9 cellular contexts compared by ENCODE assay signal in genomic region chr15:90481023-90481422, GRCh38. TPM values are rescaled to one million over a fixed set of nuclear protein-coding genes. Genes with fewer than 3 reads are reported as not detected.
DNase-seq lines count a peak whose midpoint lies in the region; ATAC-seq and TF ChIP-seq lines count a peak whose summit lies in the region.
"Had no signal": no experiment of that assay in that cellular context is flagged by ENCODE, and none has a peak within 500 bp of the region (broad histone marks: within the 10 kb centered on the region; RNA-seq: fewer than 3 reads in every experiment).

No MANE protein-coding gene starts in this region.

- H3K9me3 ChIP-seq in RWPE2 (ENCODE audit: severe bottlenecking) (no peaks in the 10 kb centered on the region), ascending aorta (no peaks in the 10 kb centered on the region), esophagus muscularis mucosa (no peaks in the 10 kb centered on the region)
- H3K9me3 ChIP-seq: adrenal gland had no signal

- TF ChIP-seq CTCF in RWPE2 (IDR thresholded peaks at IDR 0.05; ENCODE audit: poor library complexity, severe bottlenecking) (no peak), ascending aorta (IDR thresholded peaks at IDR 0.05) (no peak), esophagus muscularis mucosa (IDR thresholded peaks at IDR 0.05) (no peak)

- intact Hi-C loops in ascending aorta (cut with DNase I) (no loop called here), esophagus muscularis mucosa (cut with DNase I) (loop anchor here (5.0 kb wide), 1 partner anchor 119 kb away; no protein-coding TSS in a partner anchor)

- peak; percentile 91 for DNase-seq in Jurkat, Clone E6-1 (ENCODE audit: low read depth, low spot score)
- DNase-seq in RWPE2 (ENCODE audit: low spot score) (no peak), ascending aorta (ENCODE audit: low spot score in 2 of 2) (no peak), HEK293T (ENCODE audit: extremely low spot score) (no peak), esophagus muscularis mucosa (ENCODE audit: extremely low spot score) (no peak), putamen (ENCODE audit: low spot score) (no peak)
- DNase-seq in stimulated activated CD8-positive, alpha-beta memory T cell treated with anti-CD3 and anti-CD28 coated beads, Interleukin-4, amount 100 ng/mL, for 48 hours = peak; percentile 47
- DNase-seq: adrenal gland, NCI-H1694 treated with DMSO at 0.1 percent for 48 hours had no signal

- ATAC-seq in RWPE2 (ENCODE audit: low read depth) = no peak

- TF ChIP-seq POLR2A in esophagus muscularis mucosa (IDR thresholded peaks at IDR 0.05; ENCODE audit: low read depth) = no peak

- H3K36me3 ChIP-seq in RWPE2 (ENCODE audit: low read depth) = peaks cover 93% of the 10 kb centered on the region
- peaks cover 66 to 79% of the 10 kb centered on the region in 2 donors for H3K36me3 ChIP-seq in ascending aorta
- H3K36me3 ChIP-seq in esophagus muscularis mucosa = peaks cover 57 to 99% (median 88%) of the 10 kb centered on the region in 4 donors

- no peak overlapping the region for H3K4me3 ChIP-seq in Jurkat, Clone E6-1 (ENCODE audit: low read length)
- no peak overlapping the region for H3K4me3 ChIP-seq in RWPE2 (ENCODE audit: severe bottlenecking)
- no peak overlapping the region for H3K4me3 ChIP-seq in ascending aorta
- H3K4me3 ChIP-seq in esophagus muscularis mucosa = no peak overlapping the region
- H3K4me3 ChIP-seq: adrenal gland had no signal

- WGBS in esophagus muscularis mucosa = 87% methylated on average over 3 of the region's 3 CpGs

- POLR2A ChIA-PET in HEK293T (lab: Yijun Ruan, JAX) = interaction anchor here (1.4 to 1.8 kb wide), 2 partner anchors 129 to 161 kb away, joined by 6 to 10 read pairs; partner anchors contain the start of gene ZNF774

- no peak for TF ChIP-seq EP300 in esophagus muscularis mucosa (IDR thresholded peaks at IDR 0.05)

- H3K4me1 ChIP-seq in RWPE2 (ENCODE audit: insufficient read depth, poor library complexity, severe bottlenecking) (peaks cover 27% of the 10 kb centered on the region), ascending aorta (peaks cover 0 to 4% of the 10 kb centered on the region in 2 donors), esophagus muscularis mucosa (peaks cover 0 to 6% (median 3%) of the 10 kb centered on the region in 4 donors)
- H3K4me1 ChIP-seq: adrenal gland had no signal

- CTCF ChIA-PET in HEK293T (lab: Yijun Ruan, JAX) = interaction anchor here (0.6 to 2.8 kb wide), 11 partner anchors 61 to 452 kb away, joined by 3 to 54 read pairs (median 5); no protein-coding TSS in a partner anchor

- no peaks in the 10 kb centered on the region for H3K27me3 ChIP-seq in RWPE2 (ENCODE audit: insufficient read depth, poor library complexity, severe bottlenecking)
- no peaks in the 10 kb centered on the region for H3K27me3 ChIP-seq in ascending aorta
- H3K27me3 ChIP-seq in esophagus muscularis mucosa = no peaks in the 10 kb centered on the region
- H3K27me3 ChIP-seq: adrenal gland had no signal

- H3K27ac ChIP-seq in RWPE2 (ENCODE audit: poor library complexity, severe bottlenecking) = peak overlapping the region; percentile 87
- H3K27ac ChIP-seq in ascending aorta = peak overlapping the region; percentile 47 to 49
- H3K27ac ChIP-seq in esophagus muscularis mucosa (replicated peaks in 1 of 4) = peak overlapping the region in 1 of 4 donors; percentile 19
- H3K27ac ChIP-seq: adrenal gland had no signal

TF ChIP-seq in HEK293T, 16 proteins besides CTCF, POLR2A, EP300 and RAD21:
- TF ChIP-seq ZNF384 (IDR thresholded peaks at IDR 0.05) (no peak), FOXA1 (IDR thresholded peaks at IDR 0.05) (no peak), NFRKB (IDR thresholded peaks at IDR 0.05) (no peak), L3MBTL2 (conservative IDR thresholded peaks at IDR 0.05) (no peak), ELF4 (IDR thresholded peaks at IDR 0.05) (no peak), SUZ12 (IDR thresholded peaks at IDR 0.05) (no peak), CTBP1 (IDR thresholded peaks at IDR 0.05; ENCODE audit: borderline replicate concordance) (no peak), HDGF (IDR thresholded peaks at IDR 0.05; ENCODE audit: borderline replicate concordance) (no peak), FOXK2 (IDR thresholded peaks at IDR 0.05) (no peak), FOXM1 (IDR thresholded peaks at IDR 0.05; ENCODE audit: borderline replicate concordance) (no peak), PKNOX1 (IDR thresholded peaks at IDR 0.05) (no peak), TARDBP (IDR thresholded peaks at IDR 0.05) (no peak)

RNA-seq across cellular contexts. Expression of gene CRTC3, which starts 48.7 kb away (rescaled TPM):
- polyA plus RNA-seq in Jurkat, Clone E6-1 (2012; ENCODE audit: insufficient read depth, insufficient read length) = 17.8 TPM
- 35.5 TPM for total RNA-seq in ascending aorta
- total RNA-seq in esophagus muscularis mucosa = 10 to 100 TPM; 46.4 to 66.8 (median 59.8) TPM

Comparison
In these comparisons a context has a peak if more than half of its experiments do, and no peak if none do; other contexts are left out.
1. DNase-seq: peak in Jurkat, Clone E6-1 (single experiment) and stimulated activated CD8-positive, alpha-beta memory T cell treated with anti-CD3 and anti-CD28 coated beads, Interleukin-4, amount 100 ng/mL, for 48 hours (single experiment); none in RWPE2 (single experiment), ascending aorta (0 of 2), HEK293T (single experiment), esophagus muscularis mucosa (single experiment) and putamen (single experiment).